8 cellular contexts compared by ENCODE assay signal in the genomic region with DNA sequence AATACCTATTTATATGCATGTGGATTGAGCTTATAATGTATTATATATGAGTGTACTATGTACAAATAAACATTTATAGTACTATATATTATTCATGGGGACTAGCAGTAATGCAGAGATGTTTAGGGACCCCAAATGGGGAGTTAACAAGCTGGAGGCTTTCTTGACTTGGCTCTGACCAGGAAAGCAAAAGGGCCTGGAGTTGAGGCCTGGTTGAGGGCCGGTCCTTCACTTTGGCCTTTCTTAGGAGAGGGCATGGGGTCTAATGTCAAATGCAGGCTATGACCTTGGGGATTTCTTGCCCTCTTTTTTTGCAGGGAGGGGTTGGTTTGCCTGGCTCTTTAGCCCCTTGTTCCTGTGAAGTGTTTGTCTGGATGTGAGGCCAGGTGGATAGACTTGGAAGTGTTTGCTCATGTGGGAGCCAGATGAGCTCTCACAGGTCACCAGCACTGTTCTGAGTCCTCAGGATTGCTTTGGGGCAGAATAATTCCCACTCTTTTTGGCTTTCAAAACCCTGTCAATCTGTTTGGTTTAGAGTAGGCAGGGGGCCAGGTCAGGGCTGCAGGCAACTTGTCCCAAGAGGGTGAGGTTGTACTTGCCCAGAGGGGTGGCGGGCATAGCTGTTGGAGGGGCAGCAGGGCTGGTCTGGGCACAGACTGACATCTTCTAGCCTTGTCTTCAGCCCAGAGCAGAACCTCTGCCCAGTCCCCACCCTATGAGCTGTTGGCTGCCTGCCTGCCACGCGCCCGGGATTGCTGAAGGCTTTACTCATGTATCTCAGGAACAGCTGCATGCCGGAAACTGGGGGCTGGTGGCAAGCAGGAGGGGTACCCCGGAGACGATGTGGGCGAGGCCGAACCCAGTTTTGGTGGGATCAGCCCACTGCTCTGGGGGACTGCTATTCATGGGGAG. TPM values are rescaled to one million over a fixed set of nuclear protein-coding genes. Genes with fewer than 3 reads are reported as not detected.
DNase-seq lines count a peak whose midpoint lies in the region; ATAC-seq, FAIRE-seq and TF ChIP-seq lines count a peak whose summit lies in the region.

No MANE protein-coding gene starts in this region.

- DNase-seq in EH (ENCODE audit: low read depth) (peak; percentile 86), frontal cortex (ENCODE audit: low spot score in 2 of 2) (peak; percentile 65 to 67), putamen (ENCODE audit: low spot score) (peak; percentile 91)

- no peak for FAIRE-seq in frontal cortex (lab: Jason Lieb, UNC)

- ATAC-seq in SK-N-SH treated with all-trans-retinoic acid at 6 μM for 48 hours (peak; percentile 73), GM18858 (IDR thresholded peaks at IDR 0.05; ENCODE audit: unreplicated experiment) (no peak), HG03457 (IDR thresholded peaks at IDR 0.05; ENCODE audit: unreplicated experiment) (no peak), HG03025 (IDR thresholded peaks at IDR 0.05; ENCODE audit: low FRiP score, unreplicated experiment) (no peak), HG02642 (IDR thresholded peaks at IDR 0.05; ENCODE audit: poor library complexity, unreplicated experiment) (no peak)

TF ChIP-seq in SK-N-SH treated with all-trans-retinoic acid at 6 μM for 48 hours, 23 proteins besides CTCF, POLR2A, EP300 and RAD21:
- TF ChIP-seq TCF4 (CRISPR knock-in tag; IDR thresholded peaks at IDR 0.05; ENCODE audit: borderline replicate concordance) = no peak
- TF ChIP-seq TOX (CRISPR knock-in tag; IDR thresholded peaks at IDR 0.05; ENCODE audit: borderline replicate concordance) = no peak
- TF ChIP-seq RARB (CRISPR knock-in tag; IDR thresholded peaks at IDR 0.05) = no peak
- TF ChIP-seq POU6F1 (CRISPR knock-in tag; IDR thresholded peaks at IDR 0.05; ENCODE audit: borderline replicate concordance, low read depth) = no peak
- no peak for TF ChIP-seq CSDC2 (CRISPR knock-in tag; IDR thresholded peaks at IDR 0.05)
- TF ChIP-seq ZFP3 (CRISPR knock-in tag; IDR thresholded peaks at IDR 0.05) = no peak
- no peak for TF ChIP-seq ZNF70 (CRISPR knock-in tag; IDR thresholded peaks at IDR 0.05)
- TF ChIP-seq PATZ1 (CRISPR knock-in tag; IDR thresholded peaks at IDR 0.05; ENCODE audit: borderline replicate concordance) = no peak
- TF ChIP-seq ZNF565 (CRISPR knock-in tag; conservative IDR thresholded peaks at IDR 0.05; ENCODE audit: low read depth) = no peak
- no peak for TF ChIP-seq ZFP30 (CRISPR knock-in tag; IDR thresholded peaks at IDR 0.05)
- no peak for TF ChIP-seq OSR1 (CRISPR knock-in tag; IDR thresholded peaks at IDR 0.05)
- TF ChIP-seq CREB5 (CRISPR knock-in tag; IDR thresholded peaks at IDR 0.05; ENCODE audit: low read depth) = no peak
- TF ChIP-seq ZNF8 (CRISPR knock-in tag; IDR thresholded peaks at IDR 0.05) = no peak
- no peak for TF ChIP-seq PPARA (CRISPR knock-in tag; IDR thresholded peaks at IDR 0.05; ENCODE audit: borderline replicate concordance)
- no peak for TF ChIP-seq ARNTL (CRISPR knock-in tag; IDR thresholded peaks at IDR 0.05; ENCODE audit: borderline replicate concordance, low read depth)
- TF ChIP-seq ISL1 (CRISPR knock-in tag; IDR thresholded peaks at IDR 0.05) = no peak
- no peak for TF ChIP-seq CSRNP3 (CRISPR knock-in tag; IDR thresholded peaks at IDR 0.05)
- TF ChIP-seq ZC3H10 (CRISPR knock-in tag; IDR thresholded peaks at IDR 0.05) = no peak
- no peak for TF ChIP-seq BACH2 (CRISPR knock-in tag; IDR thresholded peaks at IDR 0.05; ENCODE audit: borderline replicate concordance)

RNA-seq across cellular contexts. Expression of gene TJAP1, which starts 14.6 kb away (rescaled TPM):
- 2.9 TPM for total RNA-seq in frontal cortex

RNA-seq across cellular contexts. Expression of gene LRRC73, which starts 18.1 kb away (rescaled TPM):
- total RNA-seq in frontal cortex = 2.9 TPM

RNA-seq across cellular contexts. Expression of gene YIPF3, which starts 24.7 kb away (rescaled TPM):
- total RNA-seq in frontal cortex = 68.5 TPM

RNA-seq across cellular contexts. Expression of gene POLR1C, which starts 24.9 kb away (rescaled TPM):
- 27.7 TPM for total RNA-seq in frontal cortex

RNA-seq across cellular contexts. Expression of gene DLK2, which starts 36.7 kb away (rescaled TPM):
- 8.6 TPM for total RNA-seq in frontal cortex
